18 cellular contexts compared by ENCODE assay signal in genomic region chrX:22399793-22400192, GRCh38.
DNase-seq lines count a peak whose midpoint lies in the region; TF ChIP-seq lines count a peak whose summit lies in the region.
"Had no signal": no experiment of that assay in that cellular context is flagged by ENCODE, and none has a peak within 500 bp of the region (broad histone marks: within the 10 kb centered on the region; RNA-seq: fewer than 3 reads in every experiment).

No MANE protein-coding gene starts in this region.

- H2AFZ ChIP-seq in fibroblast of lung (ENCODE audit: low read length), result no peak overlapping the region
- H2AFZ ChIP-seq: GM23338 had no signal

- no peaks in the 10 kb centered on the region for H4K20me1 ChIP-seq in fibroblast of lung (ENCODE audit: control insufficient read depth, extremely low read depth, insufficient read depth, low read length)

- H3K27ac ChIP-seq in fibroblast of lung (ENCODE audit: insufficient read depth, low read length), result no peak overlapping the region
- no peak overlapping the region for H3K27ac ChIP-seq in sigmoid colon
- no peak overlapping the region for H3K27ac ChIP-seq in spleen
- H3K27ac ChIP-seq: pancreas, skin epidermis, thyroid gland had no signal

- no peak for TF ChIP-seq CTCF in fibroblast of lung (conservative IDR thresholded peaks at IDR 0.05 in 1 of 2, IDR thresholded peaks at IDR 0.05 in 1 of 2; ENCODE audit: low read depth in 1 of 2, low read length in 2 of 2)
- no peak for TF ChIP-seq CTCF in sigmoid colon (IDR thresholded peaks at IDR 0.05)
- no peak for TF ChIP-seq CTCF in spleen (IDR thresholded peaks at IDR 0.05 in 8 of 11, conservative IDR thresholded peaks at IDR 0.05 in 3 of 11)

- no peak overlapping the region for H3K9ac ChIP-seq in fibroblast of lung (ENCODE audit: insufficient read depth, low read length)

- H3K4me1 ChIP-seq in fibroblast of lung (ENCODE audit: control insufficient read depth, extremely low read depth, insufficient read depth, low read length) (no peaks in the 10 kb centered on the region), sigmoid colon (no peaks in the 10 kb centered on the region), spleen (no peaks in the 10 kb centered on the region)
- H3K4me1 ChIP-seq: pancreas, thyroid gland had no signal

- no peaks in the 10 kb centered on the region for H3K9me3 ChIP-seq in fibroblast of lung (ENCODE audit: control insufficient read depth, insufficient read depth, low read depth, low read length)
- H3K9me3 ChIP-seq in sigmoid colon, result no peaks in the 10 kb centered on the region
- H3K9me3 ChIP-seq in spleen, result no peaks in the 10 kb centered on the region
- H3K9me3 ChIP-seq: pancreas, thyroid gland had no signal

- no peak for TF ChIP-seq POLR2A in sigmoid colon (IDR thresholded peaks at IDR 0.05)
- no peak for TF ChIP-seq POLR2A in spleen (IDR thresholded peaks at IDR 0.05)

- no peak overlapping the region for H3K4me2 ChIP-seq in fibroblast of lung (ENCODE audit: extremely low read depth, insufficient read depth, low read length)
- H3K4me2 ChIP-seq: GM23338 had no signal

- no peak for TF ChIP-seq EP300 in sigmoid colon (IDR thresholded peaks at IDR 0.05)

- 50 to 75% methylated on average over 2 of the region's 2 CpGs for WGBS in sigmoid colon, 2 donors
- WGBS in spleen, 5 donors, result 56 to 87% (median 78%) methylated on average over 2 of the region's 2 CpGs

- DNase-seq in NCI-H2171 treated with DMSO at 0.1 percent for 48 hours (lab: John Stamatoyannopoulos, UW) (peak; percentile 12), NCI-H2171 (lab: John Stamatoyannopoulos, UW) (no peak), RKO (ENCODE audit: low spot score) (peak; percentile 83), fibroblast of lung (ENCODE audit: low read depth in 2 of 2) (peak; percentile 38 to 58), sigmoid colon (no peak), spleen (no peak), mucosa of gallbladder (ENCODE audit: low spot score) (no peak), COR-L47 (lab: John Stamatoyannopoulos, UW) (no peak)
- DNase-seq: activated CD4-positive, alpha-beta T cell treated with anti-CD3 and anti-CD28 coated beads, Interleukin-2, amount 50 U/mL, for 48 hours; activated naive CD8-positive, alpha-beta T cell treated with anti-CD3 and anti-CD28 coated beads, Interleukin-2, amount 10 ng/mL, durations not matched to agents 7 days and 5 days; activated T-cell treated with anti-CD3 and anti-CD28 coated beads, Interleukin-2, amount 50 U/mL, for 24 hours; CD4-positive, alpha-beta memory T cell; NCI-H187; NCI-H510A treated with DMSO at 0.1 percent for 48 hours; pancreas; thyroid gland had no signal

- H3K4me3 ChIP-seq in fibroblast of lung (replicated peaks in 1 of 4; ENCODE audit: control extremely low read depth in 1 of 4, insufficient read depth in 1 of 4, low read depth in 3 of 4, low read length in 4 of 4) (no peak overlapping the region), sigmoid colon (no peak overlapping the region), spleen (no peak overlapping the region)
- H3K4me3 ChIP-seq: GM23338, pancreas, skin epidermis, thyroid gland had no signal

- H3K36me3 ChIP-seq in fibroblast of lung (ENCODE audit: control insufficient read depth, insufficient read depth, low read length) (no peaks in the 10 kb centered on the region), sigmoid colon (no peaks in the 10 kb centered on the region), spleen (no peaks in the 10 kb centered on the region)
- H3K36me3 ChIP-seq: pancreas, thyroid gland had no signal

- H3K27me3 ChIP-seq in fibroblast of lung (ENCODE audit: control insufficient read depth, insufficient read depth, low read length) (no peaks in the 10 kb centered on the region), sigmoid colon (no peaks in the 10 kb centered on the region), spleen (replicated peaks in 1 of 7) (no peaks in the 10 kb centered on the region)
- H3K27me3 ChIP-seq: pancreas, thyroid gland had no signal

- no peaks in the 10 kb centered on the region for H3K79me2 ChIP-seq in fibroblast of lung (ENCODE audit: control insufficient read depth, insufficient read depth, low read length)

- intact Hi-C loops in sigmoid colon (cut with DNase I), result loop anchor here (10.0 kb wide), 1 partner anchor 245 kb away; no protein-coding TSS in a partner anchor
- intact Hi-C loops in spleen (cut with DNase I; ENCODE audit: low total_unique reads), result no loop called here

Comparison
In these comparisons a context has a peak if more than half of its experiments do, and no peak if none do; other contexts are left out.
1. DNase-seq: peak in NCI-H2171 treated with DMSO at 0.1 percent for 48 hours (single experiment), RKO (single experiment) and fibroblast of lung (2 of 2); none in NCI-H2171 (single experiment), sigmoid colon (single experiment), spleen (single experiment), mucosa of gallbladder (single experiment) and COR-L47 (single experiment).